Comparison of ENCODE assay signal across 9 cellular contexts in genomic region chr2:237715459-237715947, GRCh38.
DNase-seq lines count a peak whose midpoint lies in the region; ATAC-seq and TF ChIP-seq lines count a peak whose summit lies in the region.
"Had no signal": no experiment of that assay in that cellular context is flagged by ENCODE, and none has a peak within 500 bp of the region (broad histone marks: within the 10 kb centered on the region; RNA-seq: fewer than 3 reads in every experiment).

No MANE protein-coding gene starts in this region.

- H3K4me1 ChIP-seq in Panc1 (ENCODE audit: control insufficient read depth, insufficient read depth, low read length) (peaks cover 24% of the 10 kb centered on the region), foreskin keratinocyte (peaks cover 39% of the 10 kb centered on the region), neural progenitor cell (peaks cover 12% of the 10 kb centered on the region)

- no peaks in the 10 kb centered on the region for H3K79me2 ChIP-seq in neural progenitor cell (ENCODE audit: low read depth)

- H3K4me3 ChIP-seq in Panc1 (ENCODE audit: low read depth in 2 of 2, low read length in 2 of 2) (no peak overlapping the region), neural progenitor cell (no peak overlapping the region)

- CTCF ChIA-PET in Panc1 (lab: Charles Lee), result interaction anchor here (0.6 kb wide), 1 partner anchor 18 kb away, joined by 9 read pairs; no protein-coding TSS in a partner anchor

- H3K27me3 Mint-ChIP-seq in CD14-positive monocyte (ENCODE audit: low read depth in 3 of 3) (no peaks in the 10 kb centered on the region), neural progenitor cell (ENCODE audit: insufficient read depth, low read depth) (no peaks in the 10 kb centered on the region)

- peak overlapping the region; percentile 24 to 59 for H3K4me3 Mint-ChIP-seq in CD14-positive monocyte
- H3K4me3 Mint-ChIP-seq in neural progenitor cell, result peak overlapping the region; percentile 77

- POLR2A ChIA-PET in Panc1 (lab: Charles Lee), result interaction anchor here (0.5 kb wide), 1 partner anchor 74 kb away, joined by 3 read pairs; no protein-coding TSS in a partner anchor

- 0 out of 2 replicates have a peak overlapping the region, but pooled peaks have one; percentile 31 for H3K27ac ChIP-seq in Panc1 (ENCODE audit: low read length)
- H3K27ac ChIP-seq in foreskin keratinocyte, result no peak overlapping the region
- no peak overlapping the region for H3K27ac ChIP-seq in neural progenitor cell

- intact Hi-C loops in CD14-positive monocyte (cut with micrococcal nuclease) (no loop called here), Panc1 (cut with micrococcal nuclease; ENCODE audit: unreplicated experiment) (no loop called here)

- peak overlapping the region; percentile 37 to 84 (median 60) for H3K27ac Mint-ChIP-seq in CD14-positive monocyte
- H3K27ac Mint-ChIP-seq in neural progenitor cell, result peak overlapping the region; percentile 97

- H3K36me3 ChIP-seq in Panc1 (ENCODE audit: control insufficient read depth, insufficient read depth, low read length) (peaks cover 4% of the 10 kb centered on the region; the same call in 1 of the 2 replicates), neural progenitor cell (no peaks in the 10 kb centered on the region)

- H3K36me3 Mint-ChIP-seq in CD14-positive monocyte, result peaks cover 66 to 83% of the 10 kb centered on the region in 2 donors
- peaks cover 6% of the 10 kb centered on the region for H3K36me3 Mint-ChIP-seq in neural progenitor cell

- TF ChIP-seq CTCF in CD14-positive monocyte (IDR thresholded peaks at IDR 0.05) (no peak), Panc1 (IDR thresholded peaks at IDR 0.05) (no peak), foreskin keratinocyte (conservative IDR thresholded peaks at IDR 0.05) (no peak), neural progenitor cell (IDR thresholded peaks at IDR 0.05) (no peak)

- H2AFZ ChIP-seq in neural progenitor cell (replicated peaks), result no peak overlapping the region

- no peaks in the 10 kb centered on the region for H4K20me1 ChIP-seq in neural progenitor cell (ENCODE audit: low read depth)

- H3K9ac ChIP-seq in neural progenitor cell, result no peak overlapping the region

- H3K9me3 ChIP-seq in Panc1 (ENCODE audit: control insufficient read depth, insufficient read depth, low read depth, low read length) (no peaks in the 10 kb centered on the region), neural progenitor cell (ENCODE audit: low read depth) (no peaks in the 10 kb centered on the region)

- H3K27me3 ChIP-seq in Panc1 (ENCODE audit: control insufficient read depth, insufficient read depth, low read length) (no peaks in the 10 kb centered on the region), foreskin keratinocyte (no peaks in the 10 kb centered on the region), neural progenitor cell (no peaks in the 10 kb centered on the region)

- H3K4me1 Mint-ChIP-seq in CD14-positive monocyte, result peaks cover 38% of the 10 kb centered on the region
- H3K4me1 Mint-ChIP-seq in neural progenitor cell, result peaks cover 62% of the 10 kb centered on the region

- ATAC-seq in Panc1 (peak; percentile 70), foreskin keratinocyte (peak; percentile 43)

- peaks cover 4% of the 10 kb centered on the region for H3F3A ChIP-seq in neural progenitor cell (ENCODE audit: low read depth)

- no peaks in the 10 kb centered on the region for H3K9me3 Mint-ChIP-seq in CD14-positive monocyte
- no peaks in the 10 kb centered on the region for H3K9me3 Mint-ChIP-seq in neural progenitor cell

- in situ Hi-C loops in Panc1 (cut with HindIII; ENCODE audit: low pct_unique_long_range_greater_than_20kb, low sequenced_read_pairs), result no loop called here

- peak overlapping the region; percentile 29 for H3K4me2 ChIP-seq in neural progenitor cell

- DNase-seq in CD14-positive monocyte (ENCODE audit: low spot score) (peak; percentile 33), Panc1 (ENCODE audit: low read depth, low spot score) (no peak), foreskin keratinocyte (no peak), neural progenitor cell (ENCODE audit: low spot score) (no peak), KG1 (lab: John Stamatoyannopoulos, UW) (no peak), NCI-H748 treated with DMSO at 0.1 percent for 48 hours (lab: John Stamatoyannopoulos, UW) (no peak), NCI-H1092 treated with DMSO at 0.1 percent for 48 hours (lab: John Stamatoyannopoulos, UW) (no peak), GM19240 (ENCODE audit: insufficient read length, low spot score) (no peak)
- DNase-seq: activated naive CD4-positive, alpha-beta T cell treated with anti-CD3 and anti-CD28 coated beads, Interleukin-2, amount 50 U/mL, for 16 hours had no signal

- no TSS peak for BruUV-seq in Panc1 (replicated peaks; lab: Mats Ljungman, UMichigan)
